8 cellular contexts compared by ENCODE assay signal in the genomic region with DNA sequence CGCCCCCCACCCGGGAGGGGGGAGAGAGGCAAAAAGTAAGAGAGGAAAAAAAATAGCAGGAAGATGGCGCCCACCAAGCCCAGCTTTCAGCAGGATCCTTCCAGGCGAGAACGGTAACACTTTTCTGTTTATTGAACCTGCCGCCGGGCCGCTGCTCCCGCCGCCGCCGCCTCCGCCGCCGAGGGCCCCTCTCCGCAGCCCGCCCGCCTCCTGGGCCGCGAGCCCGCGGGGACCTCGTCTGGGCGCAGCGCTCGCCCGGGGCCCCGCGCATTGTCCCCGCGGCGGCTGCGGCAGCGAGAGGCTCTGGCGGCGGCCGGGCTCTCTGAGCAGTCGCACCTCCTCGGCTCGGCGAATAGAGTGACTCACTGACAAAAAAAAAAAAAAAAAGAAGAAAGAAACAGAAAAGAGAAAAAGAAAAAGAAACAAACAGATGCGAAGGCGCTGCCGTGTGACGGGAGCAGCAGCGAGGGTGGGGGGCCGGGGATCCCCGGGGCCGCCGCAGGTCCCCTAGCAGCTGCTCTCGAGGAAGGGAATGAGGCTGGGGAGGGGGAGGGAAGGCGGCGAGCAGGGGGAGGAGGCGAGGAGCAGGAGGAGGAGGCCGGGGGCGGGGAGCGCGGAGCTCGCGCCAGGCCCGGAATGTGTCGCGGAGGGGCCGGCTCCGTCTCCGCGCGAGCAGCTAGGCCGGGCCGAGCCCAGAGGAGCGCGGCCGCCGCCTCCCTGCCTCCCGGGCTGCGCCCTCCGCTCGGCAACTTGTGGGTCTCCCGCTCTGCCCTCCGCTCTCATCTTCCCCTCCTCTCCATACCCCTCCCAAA. TPM values are rescaled to one million over a fixed set of nuclear protein-coding genes. Genes with fewer than 3 reads are reported as not detected.
DNase-seq lines count a peak whose midpoint lies in the region; ATAC-seq, FAIRE-seq and TF ChIP-seq lines count a peak whose summit lies in the region.

No MANE protein-coding gene starts in this region.

- peak overlapping the region; percentile 63 for H3K4me3 Mint-ChIP-seq in stimulated activated effector memory CD8-positive, alpha-beta T cell treated with anti-CD3 and anti-CD28 coated beads, Interleukin-12 subunit alpha, Interleukin-12 subunit beta, amount 100 ng/mL, for 72 hours

- no peak overlapping the region for H3K27ac Mint-ChIP-seq in stimulated activated effector memory CD8-positive, alpha-beta T cell treated with anti-CD3 and anti-CD28 coated beads, Interleukin-12 subunit alpha, Interleukin-12 subunit beta, amount 100 ng/mL, for 72 hours

- intact Hi-C loops in HepG2 (cut with micrococcal nuclease; ENCODE audit: unreplicated experiment): no loop called here

- peak overlapping the region; percentile 73 for H3K27ac ChIP-seq in SJCRH30
- peak overlapping the region; percentile 63 for H3K27ac ChIP-seq in duodenal mucosa (ENCODE audit: low read depth, low read length)
- H3K27ac ChIP-seq in HepG2 (ENCODE audit: extremely low read length, insufficient read depth, low read length): no peak overlapping the region

- H3K36me3 Mint-ChIP-seq in stimulated activated effector memory CD8-positive, alpha-beta T cell treated with anti-CD3 and anti-CD28 coated beads, Interleukin-12 subunit alpha, Interleukin-12 subunit beta, amount 100 ng/mL, for 72 hours: no peaks in the 10 kb centered on the region

- no peaks in the 10 kb centered on the region; the same call in 1 of the 2 replicates for H4K20me1 ChIP-seq in HepG2 (ENCODE audit: insufficient read depth, low read length)

- peak overlapping the region; percentile 63 for H3K4me2 ChIP-seq in HepG2 (ENCODE audit: low read depth, low read length)

- POLR2A ChIA-PET in HepG2 (lab: Yijun Ruan, JAX): no interaction called here

- H3K4me1 Mint-ChIP-seq in stimulated activated effector memory CD8-positive, alpha-beta T cell treated with anti-CD3 and anti-CD28 coated beads, Interleukin-12 subunit alpha, Interleukin-12 subunit beta, amount 100 ng/mL, for 72 hours: peaks cover 12% of the 10 kb centered on the region

- H3K36me3 ChIP-seq in SJCRH30 (no peaks in the 10 kb centered on the region), duodenal mucosa (ENCODE audit: control insufficient read depth in 1 of 2, insufficient read depth in 2 of 2, low read length in 2 of 2) (no peaks in the 10 kb centered on the region), HepG2 (replicated peaks in 1 of 2; ENCODE audit: control insufficient read depth in 1 of 2, insufficient read depth in 2 of 2, low read length in 2 of 2) (no peaks in the 10 kb centered on the region)

- H3K9ac ChIP-seq in duodenal mucosa (ENCODE audit: low read depth in 1 of 2, low read length in 2 of 2) (peak overlapping the region in 1 of 2 donors; percentile 14), HepG2 (ENCODE audit: insufficient read depth, low read depth, low read length) (no peak overlapping the region)

- no peaks in the 10 kb centered on the region for H3K9me3 ChIP-seq in SJCRH30 (replicated peaks)
- no peaks in the 10 kb centered on the region for H3K9me3 ChIP-seq in duodenal mucosa (ENCODE audit: control insufficient read depth in 1 of 2, low read length in 2 of 2)
- no peaks in the 10 kb centered on the region for H3K9me3 ChIP-seq in HepG2 (ENCODE audit: low read length)

- in situ Hi-C loops in HepG2 (cut with HindIII; ENCODE audit: extremely low pct_ligation_motif_present, low pct_unique_long_range_greater_than_20kb): no loop called here

- no peak for FAIRE-seq in HepG2 (lab: Jason Lieb, UNC)

- no peaks in the 10 kb centered on the region for H3K27me3 ChIP-seq in SJCRH30
- peaks cover 24 to 53% of the 10 kb centered on the region in 2 donors for H3K27me3 ChIP-seq in duodenal mucosa (ENCODE audit: control insufficient read depth in 1 of 2, insufficient read depth in 2 of 2, low read length in 2 of 2)
- peaks cover 13 to 61% of the 10 kb centered on the region in 2 experiments for H3K27me3 ChIP-seq in HepG2 (ENCODE audit: control insufficient read depth in 1 of 2, insufficient read depth in 2 of 2, low read length in 2 of 2)

- peaks cover 17% of the 10 kb centered on the region for H3K4me1 ChIP-seq in SJCRH30
- peaks cover 5 to 15% of the 10 kb centered on the region in 2 donors for H3K4me1 ChIP-seq in duodenal mucosa (ENCODE audit: control insufficient read depth in 1 of 2, insufficient read depth in 2 of 2, low read length in 2 of 2)
- H3K4me1 ChIP-seq in HepG2 (ENCODE audit: insufficient read depth, low read length): no peaks in the 10 kb centered on the region

- WGBS in HepG2 (ENCODE audit: low lambda C conversion rate): 2% methylated on average over 75 of the region's 80 CpGs

- TF ChIP-seq CTCF in HepG2 (CRISPR knock-in tag; IDR thresholded peaks at IDR 0.05): no peak

- peak overlapping the region; percentile 70 for H3K4me3 ChIP-seq in SJCRH30
- H3K4me3 ChIP-seq in duodenal mucosa (ENCODE audit: low read depth in 1 of 2, low read length in 2 of 2): peak overlapping the region; percentile 6 to 57
- H3K4me3 ChIP-seq in HepG2 (replicated peaks in 1 of 3; ENCODE audit: insufficient read depth in 1 of 3, low read depth in 2 of 3, low read length in 3 of 3): peak overlapping the region; percentile 42 to 60 (median 53); a peak in 5 of 6 replicates

- no peaks in the 10 kb centered on the region for H3K79me2 ChIP-seq in HepG2 (ENCODE audit: insufficient read depth, low read length)

- BruUV-seq in HepG2 (replicated peaks; lab: Mats Ljungman, UMichigan): no TSS peak

- no peak for TF ChIP-seq EP300 in HepG2 (IDR thresholded peaks at IDR 0.05; ENCODE audit: low read depth in 2 of 2, low read length in 2 of 2)
- TF ChIP-seq EP300 in HepG2 (CRISPR knock-in tag; IDR thresholded peaks at IDR 0.05; ENCODE audit: borderline replicate concordance): no peak

- peaks cover 5% of the 10 kb centered on the region for H3K9me3 Mint-ChIP-seq in stimulated activated effector memory CD8-positive, alpha-beta T cell treated with anti-CD3 and anti-CD28 coated beads, Interleukin-12 subunit alpha, Interleukin-12 subunit beta, amount 100 ng/mL, for 72 hours

- CTCF ChIA-PET in HepG2 (lab: Yijun Ruan, JAX; ENCODE audit: low intra/inter-chr PET ratio, low total read pairs): no interaction called here

- DNase-seq in ELR (ENCODE audit: low read depth) (peak; percentile 48), SJCRH30 (peak; percentile 90 to 92), HepG2 (ENCODE audit: low spot score) (no peak)
- DNase-seq in stimulated activated effector memory CD8-positive, alpha-beta T cell treated with anti-CD3 and anti-CD28 coated beads, Interleukin-12 subunit alpha, Interleukin-12 subunit beta, amount 100 ng/mL, for 72 hours (ENCODE audit: low spot score in 2 of 2): no peak

- ATAC-seq in HG02885 (IDR thresholded peaks at IDR 0.05; ENCODE audit: poor library complexity, unreplicated experiment) (peak; percentile 48), HepG2 (peak; percentile 77), HG02610 (IDR thresholded peaks at IDR 0.05; ENCODE audit: unreplicated experiment) (no peak), GM21390 (IDR thresholded peaks at IDR 0.05; ENCODE audit: unreplicated experiment) (no peak)
- ATAC-seq in stimulated activated effector memory CD8-positive, alpha-beta T cell treated with anti-CD3 and anti-CD28 coated beads, Interleukin-12 subunit alpha, Interleukin-12 subunit beta, amount 100 ng/mL, for 72 hours: peak; percentile 51

- no peak overlapping the region for H2AFZ ChIP-seq in HepG2 (ENCODE audit: low read length)

- no peak for TF ChIP-seq POLR2A in HepG2 (IDR thresholded peaks at IDR 0.05; ENCODE audit: insufficient read depth in 1 of 2, low read depth in 2 of 2, low read length in 2 of 2)

- no peak for TF ChIP-seq RAD21 in HepG2 (CRISPR knock-in tag; IDR thresholded peaks at IDR 0.05)

TF ChIP-seq in HepG2, 621 proteins besides CTCF, POLR2A, EP300 and RAD21 (continues in another document):
- TF ChIP-seq ZFP1 (CRISPR knock-in tag; IDR thresholded peaks at IDR 0.05) (no peak), NCOA2 (CRISPR knock-in tag; IDR thresholded peaks at IDR 0.05) (0 out of 2 replicates have a peak, but pooled peaks have one; percentile 15)
- TF ChIP-seq, protein P1, sequence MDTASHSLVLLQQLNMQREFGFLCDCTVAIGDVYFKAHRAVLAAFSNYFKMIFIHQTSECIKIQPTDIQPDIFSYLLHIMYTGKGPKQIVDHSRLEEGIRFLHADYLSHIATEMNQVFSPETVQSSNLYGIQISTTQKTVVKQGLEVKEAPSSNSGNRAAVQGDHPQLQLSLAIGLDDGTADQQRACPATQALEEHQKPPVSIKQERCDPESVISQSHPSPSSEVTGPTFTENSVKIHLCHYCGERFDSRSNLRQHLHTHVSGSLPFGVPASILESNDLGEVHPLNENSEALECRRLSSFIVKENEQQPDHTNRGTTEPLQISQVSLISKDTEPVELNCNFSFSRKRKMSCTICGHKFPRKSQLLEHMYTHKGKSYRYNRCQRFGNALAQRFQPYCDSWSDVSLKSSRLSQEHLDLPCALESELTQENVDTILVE (CRISPR knock-in tag; IDR thresholded peaks at IDR 0.05): no peak

RNA-seq across cellular contexts. Expression of a gene that starts 0.8 kb away (rescaled TPM):
- 1.3 and 1.8 TPM in 2 replicates for total RNA-seq in SJCRH30 (2014; rRNA removed; shearing (Covaris generic))
- not detected in 2 replicates for total RNA-seq in HepG2 (2016; rRNA removed; fragmentation: Illumina TruSeq; extraction: Trizol)
- not detected in 2 replicates for total RNA-seq in HepG2 (2016; cell fraction: cytosol; rRNA removed; fragmentation: Illumina TruSeq; extraction: Trizol; ENCODE audit: low read depth)
- total RNA-seq in HepG2 (2016; cell fraction: insoluble cytoplasmic fraction; rRNA removed; fragmentation: Illumina TruSeq; extraction: Trizol): not detected in 2 replicates
- total RNA-seq in HepG2 (2016; cell fraction: membrane; rRNA removed; fragmentation: Illumina TruSeq; extraction: Trizol): not detected in 2 replicates
- total RNA-seq in HepG2 (2016; cell fraction: nucleus; rRNA removed; fragmentation: Illumina TruSeq; extraction: Trizol): not detected in 2 replicates
- not detected in 2 replicates for polyA plus RNA-seq in HepG2 (2011; rRNA removed)
- polyA plus RNA-seq in HepG2 (2011; cell fraction: cytosol; rRNA removed): not detected in 2 replicates
- not detected in 2 replicates for polyA plus RNA-seq in HepG2 (2011; cell fraction: nucleus; rRNA removed)
- not detected in 2 replicates for polyA plus RNA-seq in HepG2 (2012)
- polyA plus RNA-seq in HepG2 (2016; cell fraction: cytosol; fragmentation: Illumina TruSeq; extraction: Trizol; ENCODE audit: low read depth): not detected in 2 replicates
- not detected in 2 replicates for polyA plus RNA-seq in HepG2 (2016; cell fraction: insoluble cytoplasmic fraction; fragmentation: Illumina TruSeq; extraction: Trizol; ENCODE audit: low read depth)
- polyA plus RNA-seq in HepG2 (2016; cell fraction: membrane; fragmentation: Illumina TruSeq; extraction: Trizol; ENCODE audit: low read depth): not detected in 2 replicates
- not detected in 2 replicates for polyA plus RNA-seq in HepG2 (2016; cell fraction: nucleus; fragmentation: Illumina TruSeq; extraction: Trizol; ENCODE audit: insufficient read depth, low read depth)
- not detected in 2 replicates for polyA minus RNA-seq in HepG2 (2011; rRNA and poly(A)+ RNA removed; ENCODE audit: low replicate concordance)
- not detected in 2 replicates for polyA minus RNA-seq in HepG2 (2011; cell fraction: cytosol; rRNA and poly(A)+ RNA removed)
- not detected in 2 replicates for polyA minus RNA-seq in HepG2 (2011; cell fraction: nucleus; rRNA and poly(A)+ RNA removed)

Comparison
In these comparisons a context has a peak if more than half of its experiments do, and no peak if none do; other contexts are left out.
1. DNase-seq: peak in ELR (single experiment) and SJCRH30 (2 of 2); none in HepG2 (single experiment) and stimulated activated effector memory CD8-positive, alpha-beta T cell treated with anti-CD3 and anti-CD28 coated beads, Interleukin-12 subunit alpha, Interleukin-12 subunit beta, amount 100 ng/mL, for 72 hours (0 of 2).
2. ATAC-seq: peak in HG02885 (single experiment), HepG2 (single experiment) and stimulated activated effector memory CD8-positive, alpha-beta T cell treated with anti-CD3 and anti-CD28 coated beads, Interleukin-12 subunit alpha, Interleukin-12 subunit beta, amount 100 ng/mL, for 72 hours (single experiment); none in HG02610 (single experiment) and GM21390 (single experiment).
3. Peak in every context shown above with its lines, with median percentiles within 50 percentile points of each other: H3K4me3 ChIP-seq.